ENCODE assay signal across 11 cellular contexts in genomic region chr15:38650936-38651327, GRCh38.
DNase-seq lines count a peak whose midpoint lies in the region; ATAC-seq and TF ChIP-seq lines count a peak whose summit lies in the region.
"Had no signal": no experiment of that assay in that cellular context is flagged by ENCODE, and none has a peak within 500 bp of the region (broad histone marks: within the 10 kb centered on the region; RNA-seq: fewer than 3 reads in every experiment).

No MANE protein-coding gene starts in this region.

- H4K20me1 ChIP-seq in neural progenitor cell (ENCODE audit: low read depth) = no peaks in the 10 kb centered on the region

- H3K4me1 Mint-ChIP-seq in activated CD4-positive, alpha-beta T cell treated with anti-CD3 and anti-CD28 coated beads, Interleukin-2, amount 10 ng/mL, durations not matched to agents 7 days and 5 days = peaks cover 87% of the 10 kb centered on the region
- H3K4me1 Mint-ChIP-seq in activated naive CD8-positive, alpha-beta T cell (ENCODE audit: low read depth) = peaks cover 91% of the 10 kb centered on the region
- H3K4me1 Mint-ChIP-seq in neural progenitor cell = peaks cover 31% of the 10 kb centered on the region

- H3K9ac ChIP-seq in neural progenitor cell = no peak overlapping the region

- H3K27me3 Mint-ChIP-seq in activated CD4-positive, alpha-beta T cell treated with anti-CD3 and anti-CD28 coated beads, Interleukin-2, amount 10 ng/mL, durations not matched to agents 7 days and 5 days = no peaks in the 10 kb centered on the region
- H3K27me3 Mint-ChIP-seq in activated naive CD8-positive, alpha-beta T cell = no peaks in the 10 kb centered on the region
- H3K27me3 Mint-ChIP-seq in neural progenitor cell (ENCODE audit: insufficient read depth, low read depth) = peaks cover 7% of the 10 kb centered on the region

- peak overlapping the region; percentile 77 for H3K4me3 Mint-ChIP-seq in activated CD4-positive, alpha-beta T cell treated with anti-CD3 and anti-CD28 coated beads, Interleukin-2, amount 10 ng/mL, durations not matched to agents 7 days and 5 days
- peak overlapping the region; percentile 77 for H3K4me3 Mint-ChIP-seq in activated naive CD8-positive, alpha-beta T cell
- H3K4me3 Mint-ChIP-seq in neural progenitor cell = no peak overlapping the region

- CTCF ChIA-PET in activated CD4-positive, alpha-beta T cell treated with anti-CD3 and anti-CD28 coated beads, Interleukin-2, amount 10 ng/mL, durations not matched to agents 7 days and 5 days (lab: Charles Lee) = interaction anchor here (0.6 to 6.1 kb wide), 12 partner anchors 8 to 88 kb away, joined by 3 to 58 read pairs (median 4); partner anchors contain the start of gene RASGRP1

- TF ChIP-seq CTCF in neural progenitor cell (IDR thresholded peaks at IDR 0.05) = no peak

- H3K4me1 ChIP-seq in neural progenitor cell = no peaks in the 10 kb centered on the region

- no peaks in the 10 kb centered on the region for H3K9me3 ChIP-seq in neural progenitor cell (ENCODE audit: low read depth)

- no peak overlapping the region for H3K27ac ChIP-seq in neural progenitor cell

- H3F3A ChIP-seq in neural progenitor cell (ENCODE audit: low read depth) = no peaks in the 10 kb centered on the region

- H3K36me3 ChIP-seq in neural progenitor cell = no peaks in the 10 kb centered on the region

- H2AFZ ChIP-seq in neural progenitor cell (replicated peaks) = peak overlapping the region; percentile 68

- H3K79me2 ChIP-seq in neural progenitor cell (ENCODE audit: low read depth) = no peaks in the 10 kb centered on the region

- peaks cover 29% of the 10 kb centered on the region for H3K36me3 Mint-ChIP-seq in activated CD4-positive, alpha-beta T cell treated with anti-CD3 and anti-CD28 coated beads, Interleukin-2, amount 10 ng/mL, durations not matched to agents 7 days and 5 days (ENCODE audit: low read depth)
- H3K36me3 Mint-ChIP-seq in activated naive CD8-positive, alpha-beta T cell = no peaks in the 10 kb centered on the region
- H3K36me3 Mint-ChIP-seq in neural progenitor cell = no peaks in the 10 kb centered on the region

- ATAC-seq in HG02970 (IDR thresholded peaks at IDR 0.05; ENCODE audit: low FRiP score, unreplicated experiment) = no peak

- H3K27me3 ChIP-seq in neural progenitor cell = no peaks in the 10 kb centered on the region

- POLR2A ChIA-PET in activated CD4-positive, alpha-beta T cell treated with anti-CD3 and anti-CD28 coated beads, Interleukin-2, amount 10 ng/mL, durations not matched to agents 7 days and 5 days (lab: Charles Lee) = interaction anchor here (1.0 to 2.7 kb wide), 5 partner anchors 20 to 87 kb away, joined by 3 to 15 read pairs (median 9); partner anchors contain the start of gene RASGRP1

- no peak overlapping the region for H3K4me2 ChIP-seq in neural progenitor cell

- peak overlapping the region; percentile 97 for H3K27ac Mint-ChIP-seq in activated CD4-positive, alpha-beta T cell treated with anti-CD3 and anti-CD28 coated beads, Interleukin-2, amount 10 ng/mL, durations not matched to agents 7 days and 5 days
- peak overlapping the region; percentile 87 for H3K27ac Mint-ChIP-seq in activated naive CD8-positive, alpha-beta T cell
- H3K27ac Mint-ChIP-seq in neural progenitor cell = no peak overlapping the region

- no peak for DNase-seq in activated CD4-positive, alpha-beta T cell treated with anti-CD3 and anti-CD28 coated beads, Interleukin-2, amount 10 ng/mL, durations not matched to agents 7 days and 5 days
- DNase-seq in activated CD4-positive, alpha-beta T cell treated with anti-CD3 and anti-CD28 coated beads for 1 hour = no peak
- peak; percentile 72 for DNase-seq in MV-4-11 (lab: John Stamatoyannopoulos, UW)
- DNase-seq in neural progenitor cell (ENCODE audit: low spot score) = no peak
- DNase-seq in OCI-M2 (lab: John Stamatoyannopoulos, UW; ENCODE audit: unreplicated experiment) = no peak
- no peak for DNase-seq in medulla oblongata (ENCODE audit: extremely low spot score)
- DNase-seq: NCI-H1048, NCI-H2227 treated with DMSO at 0.1 percent for 48 hours, Right ventricle myocardium superior had no signal

- no peak overlapping the region for H3K4me3 ChIP-seq in neural progenitor cell

- H3K9me3 Mint-ChIP-seq in activated CD4-positive, alpha-beta T cell treated with anti-CD3 and anti-CD28 coated beads, Interleukin-2, amount 10 ng/mL, durations not matched to agents 7 days and 5 days = peaks cover 11% of the 10 kb centered on the region
- H3K9me3 Mint-ChIP-seq in activated naive CD8-positive, alpha-beta T cell (ENCODE audit: low read depth) = no peaks in the 10 kb centered on the region
- H3K9me3 Mint-ChIP-seq in neural progenitor cell = no peaks in the 10 kb centered on the region
